In the genomic region with DNA sequence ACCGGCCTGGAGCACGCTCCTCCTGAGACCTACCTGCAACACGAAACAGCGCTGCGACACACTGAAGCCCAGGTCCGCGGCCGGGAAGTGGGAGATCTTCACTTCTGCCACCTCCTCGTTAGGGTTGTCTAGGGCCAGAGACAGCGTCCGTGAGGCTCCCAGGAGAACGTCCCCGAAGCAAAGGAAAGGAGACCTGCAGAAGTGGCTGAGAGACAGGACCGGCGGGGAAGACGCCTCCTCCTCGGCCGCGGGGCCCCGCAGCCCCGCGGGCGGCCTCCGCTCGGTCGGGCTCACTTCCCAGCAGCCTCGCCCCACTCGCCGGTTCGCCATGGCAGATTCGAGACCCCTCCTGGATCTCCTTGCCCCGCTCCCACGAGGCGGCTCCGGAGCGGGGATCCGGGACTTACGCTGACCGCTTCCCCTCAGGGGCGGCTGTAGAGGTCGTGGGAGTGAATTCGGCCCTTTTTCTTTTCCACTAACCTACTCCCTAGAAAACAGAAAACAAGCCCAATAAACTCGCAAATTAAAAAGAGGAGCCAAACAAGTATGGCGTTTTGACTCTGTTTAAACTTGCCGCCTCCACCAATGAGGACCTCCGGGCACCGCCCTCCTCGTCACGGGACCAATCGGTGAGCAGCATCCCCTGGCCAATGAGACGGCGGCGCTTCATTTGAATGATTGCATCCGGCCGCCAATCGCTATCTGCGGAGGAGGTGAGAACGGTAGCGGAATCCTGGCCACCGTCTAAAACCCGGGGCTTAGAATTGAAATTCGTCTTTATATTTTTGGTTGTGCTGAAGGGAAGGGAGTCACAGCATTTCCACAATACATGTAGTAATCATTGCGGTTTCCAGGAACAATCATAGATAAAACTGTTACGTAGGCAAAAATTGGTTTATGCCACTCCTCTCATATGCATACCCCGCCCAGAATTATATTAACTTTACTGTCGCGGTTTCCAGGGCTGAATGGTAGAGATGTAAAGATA, we compare ENCODE assay signal across 8 cellular contexts. TPM values are rescaled to one million over a fixed set of nuclear protein-coding genes. Genes with fewer than 3 reads are reported as not detected.
DNase-seq lines count a peak whose midpoint lies in the region; ATAC-seq and TF ChIP-seq lines count a peak whose summit lies in the region.

A gene with protein sequence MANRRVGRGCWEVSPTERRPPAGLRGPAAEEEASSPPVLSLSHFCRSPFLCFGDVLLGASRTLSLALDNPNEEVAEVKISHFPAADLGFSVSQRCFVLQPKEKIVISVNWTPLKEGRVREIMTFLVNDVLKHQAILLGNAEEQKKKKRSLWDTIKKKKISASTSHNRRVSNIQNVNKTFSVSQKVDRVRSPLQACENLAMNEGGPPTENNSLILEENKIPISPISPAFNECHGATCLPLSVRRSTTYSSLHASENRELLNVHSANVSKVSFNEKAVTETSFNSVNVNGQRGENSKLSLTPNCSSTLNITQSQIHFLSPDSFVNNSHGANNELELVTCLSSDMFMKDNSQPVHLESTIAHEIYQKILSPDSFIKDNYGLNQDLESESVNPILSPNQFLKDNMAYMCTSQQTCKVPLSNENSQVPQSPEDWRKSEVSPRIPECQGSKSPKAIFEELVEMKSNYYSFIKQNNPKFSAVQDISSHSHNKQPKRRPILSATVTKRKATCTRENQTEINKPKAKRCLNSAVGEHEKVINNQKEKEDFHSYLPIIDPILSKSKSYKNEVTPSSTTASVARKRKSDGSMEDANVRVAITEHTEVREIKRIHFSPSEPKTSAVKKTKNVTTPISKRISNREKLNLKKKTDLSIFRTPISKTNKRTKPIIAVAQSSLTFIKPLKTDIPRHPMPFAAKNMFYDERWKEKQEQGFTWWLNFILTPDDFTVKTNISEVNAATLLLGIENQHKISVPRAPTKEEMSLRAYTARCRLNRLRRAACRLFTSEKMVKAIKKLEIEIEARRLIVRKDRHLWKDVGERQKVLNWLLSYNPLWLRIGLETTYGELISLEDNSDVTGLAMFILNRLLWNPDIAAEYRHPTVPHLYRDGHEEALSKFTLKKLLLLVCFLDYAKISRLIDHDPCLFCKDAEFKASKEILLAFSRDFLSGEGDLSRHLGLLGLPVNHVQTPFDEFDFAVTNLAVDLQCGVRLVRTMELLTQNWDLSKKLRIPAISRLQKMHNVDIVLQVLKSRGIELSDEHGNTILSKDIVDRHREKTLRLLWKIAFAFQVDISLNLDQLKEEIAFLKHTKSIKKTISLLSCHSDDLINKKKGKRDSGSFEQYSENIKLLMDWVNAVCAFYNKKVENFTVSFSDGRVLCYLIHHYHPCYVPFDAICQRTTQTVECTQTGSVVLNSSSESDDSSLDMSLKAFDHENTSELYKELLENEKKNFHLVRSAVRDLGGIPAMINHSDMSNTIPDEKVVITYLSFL (N-terminal part only) (minus strand): TSS at position 562 of the 988 bp plus-strand sequence. CDS start 232 bp downstream, at position 330.

- peak within 1 kb of the TSS; percentile 88 to 93 (median 90) for H3K4me3 Mint-ChIP-seq in nephron

- H3K36me3 ChIP-seq in ES-I3 (ENCODE audit: insufficient read depth, low read length) = no peaks in the 10 kb centered on the region
- peaks cover 26% of the 10 kb centered on the region for H3K36me3 ChIP-seq in HAP-1 (replicated peaks)
- peaks cover 30% of the 10 kb centered on the region for H3K36me3 ChIP-seq in MG63

- in situ Hi-C loops in HAP-1 (cut with MboI; ENCODE audit: low sequenced_read_pairs) = no loop called here

- TF ChIP-seq CTCF in fibroblast of the aortic adventitia (IDR thresholded peaks at IDR 0.05; ENCODE audit: insufficient read depth, low read length) (no peak), nephron (IDR thresholded peaks at IDR 0.05; ENCODE audit: unreplicated experiment in 3 of 3) (no peak)

- H3K27ac Mint-ChIP-seq in nephron = peak within 1 kb of the TSS; percentile 80 to 93 (median 87)

- H3K36me3 Mint-ChIP-seq in nephron (ENCODE audit: low read depth) = peaks cover 12% of the 10 kb centered on the region

- peak within 1 kb of the TSS; percentile 98 for H3K9ac ChIP-seq in ES-I3 (ENCODE audit: low read depth, low read length)

- H3K9me3 ChIP-seq in ES-I3 (ENCODE audit: control insufficient read depth, insufficient read depth, low read length) (no peaks in the 10 kb centered on the region), HAP-1 (no peaks in the 10 kb centered on the region), MG63 (no peaks in the 10 kb centered on the region)

- no peaks in the 10 kb centered on the region for H3K9me3 Mint-ChIP-seq in nephron

- no peaks in the 10 kb centered on the region for H3K27me3 Mint-ChIP-seq in nephron (ENCODE audit: low read depth)

- DNase-seq in HAP-1 (ENCODE audit: low spot score in 2 of 2) (peak; percentile 91 to 96), MG63 (peak; percentile 98), SHP77 (lab: John Stamatoyannopoulos, UW) (peak; percentile 89 to 97), fibroblast of the aortic adventitia (ENCODE audit: low read depth) (peak; percentile 95)
- DNase-seq in activated T-helper 9 cell treated with anti-CD3 and anti-CD28 coated beads, Interleukin-2, amount 50 U/mL, for 16 hours (ENCODE audit: low read depth) = peak; percentile 91
- DNase-seq in stimulated activated naive CD8-positive, alpha-beta T cell treated with anti-CD3 and anti-CD28 coated beads, Interleukin-15, Interleukin-2, amounts not matched to agents 100 U/mL and 50 U/mL, for 24 hours = peak; percentile 92

- H3K4me1 Mint-ChIP-seq in nephron = peaks cover 10% of the 10 kb centered on the region

- H3K4me3 ChIP-seq in HAP-1 (peak within 1 kb of the TSS; percentile 90), MG63 (peak within 1 kb of the TSS; percentile 98), fibroblast of the aortic adventitia (ENCODE audit: low read depth, low read length) (peak within 1 kb of the TSS; percentile 82)

- ATAC-seq in stimulated activated naive CD8-positive, alpha-beta T cell treated with anti-CD3 and anti-CD28 coated beads, Interleukin-15, Interleukin-2, amounts not matched to agents 100 U/mL and 50 U/mL, for 24 hours = peak; percentile 98

- H3K4me1 ChIP-seq in ES-I3 (ENCODE audit: insufficient read depth, low read length) (peaks cover 2% of the 10 kb centered on the region; the same call in 1 of the 2 replicates), HAP-1 (peaks cover 11% of the 10 kb centered on the region)

- H3K27me3 ChIP-seq in HAP-1 (ENCODE audit: low read depth) = no peaks in the 10 kb centered on the region
- H3K27me3 ChIP-seq in MG63 = no peaks in the 10 kb centered on the region

RNA-seq across cellular contexts. Expression of the gene that starts here (rescaled TPM):
- total RNA-seq in MG63 (2014; rRNA removed; shearing (Covaris generic); ENCODE audit: low replicate concordance) = 18.7 and 36.6 TPM in 2 replicates
- total RNA-seq in fibroblast of the aortic adventitia (ENCODE audit: low replicate concordance) = 7.5 and 52.4 TPM in 2 replicates

Comparison
In these comparisons a context has a peak if more than half of its experiments do, and no peak if none do; other contexts are left out.
1. Peak in every context shown above with its lines: DNase-seq, ATAC-seq and H3K4me3 ChIP-seq.